Comparison of ENCODE assay signal across 19 cellular contexts in the genomic region with DNA sequence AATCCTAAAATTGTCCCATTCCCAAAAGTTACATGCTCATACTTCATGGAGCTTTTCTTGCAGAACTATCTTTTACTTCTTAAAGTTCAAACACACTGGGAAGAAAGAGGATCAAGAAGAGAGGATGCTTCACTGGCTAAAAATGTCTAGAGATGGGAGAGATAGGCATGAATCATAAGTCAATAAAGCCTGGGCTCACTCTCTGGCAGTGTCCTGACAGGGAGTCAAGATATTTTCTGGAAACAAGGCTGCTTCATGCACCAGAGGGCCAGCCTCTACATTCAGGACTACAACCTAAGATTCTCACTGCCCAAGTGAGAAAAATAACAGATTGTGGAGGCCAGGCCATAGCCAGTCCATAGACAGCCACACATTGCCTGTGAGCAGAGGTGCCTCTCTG.
DNase-seq lines count a peak whose midpoint lies in the region; ATAC-seq, FAIRE-seq and TF ChIP-seq lines count a peak whose summit lies in the region.
"Had no signal": no experiment of that assay in that cellular context is flagged by ENCODE, and none has a peak within 500 bp of the region (broad histone marks: within the 10 kb centered on the region; RNA-seq: fewer than 3 reads in every experiment).

No MANE protein-coding gene starts in this region.

- no peaks in the 10 kb centered on the region for H3K36me3 ChIP-seq in GM23248 (ENCODE audit: low read depth)
- H3K36me3 ChIP-seq in SK-N-SH (replicated peaks in 1 of 2; ENCODE audit: control insufficient read depth in 1 of 2, insufficient read depth in 2 of 2, low read length in 1 of 2), result no peaks in the 10 kb centered on the region
- no peaks in the 10 kb centered on the region for H3K36me3 ChIP-seq in BE2C
- H3K36me3 ChIP-seq: thoracic aorta had no signal

- H3K9ac ChIP-seq in GM23248, result no peak overlapping the region
- no peak overlapping the region; the same call in 1 of the 2 replicates for H3K9ac ChIP-seq in SK-N-SH

- no peaks in the 10 kb centered on the region for H4K20me1 ChIP-seq in GM23248 (ENCODE audit: insufficient read depth)
- H4K20me1 ChIP-seq in SK-N-SH (ENCODE audit: insufficient read depth), result no peaks in the 10 kb centered on the region

- H3K27me3 ChIP-seq in GM23248 (replicated peaks; ENCODE audit: insufficient read depth) (no peaks in the 10 kb centered on the region), SK-N-SH (ENCODE audit: insufficient read depth) (no peaks in the 10 kb centered on the region), BE2C (no peaks in the 10 kb centered on the region)

- TF ChIP-seq CTCF in SK-N-SH (IDR thresholded peaks at IDR 0.05) (no peak), fibroblast of pulmonary artery (IDR thresholded peaks at IDR 0.05; ENCODE audit: low read length, missing control alignments) (no peak), BE2C (IDR thresholded peaks at IDR 0.05; ENCODE audit: low read depth, low read length) (no peak)

- H2AFZ ChIP-seq in GM23248 (no peak overlapping the region), SK-N-SH (ENCODE audit: low read depth) (peak overlapping the region; percentile 32; the same call in 1 of the 2 replicates)

- H3K4me3 ChIP-seq in GM23248 (no peak overlapping the region), SK-N-SH (ENCODE audit: low read depth in 2 of 2, low read length in 1 of 2) (no peak overlapping the region), fibroblast of pulmonary artery (replicated peaks; ENCODE audit: low read depth, low read length) (no peak overlapping the region), BE2C (ENCODE audit: low read depth, low read length) (no peak overlapping the region)
- H3K4me3 ChIP-seq: thoracic aorta had no signal

- H3F3A ChIP-seq in GM23248 (ENCODE audit: insufficient read depth), result no peaks in the 10 kb centered on the region
- peaks cover 17% of the 10 kb centered on the region for H3F3A ChIP-seq in SK-N-SH (replicated peaks; ENCODE audit: insufficient read depth)

- POLR2A ChIA-PET in SK-N-SH (lab: Yijun Ruan, JAX), result no interaction called here

- no peak for ATAC-seq in HG02642 (IDR thresholded peaks at IDR 0.05; ENCODE audit: poor library complexity, unreplicated experiment)
- ATAC-seq: left colon, sciatic nerve had no signal

- CTCF ChIA-PET in SK-N-SH (lab: Yijun Ruan, JAX), result no interaction called here

- no peaks in the 10 kb centered on the region for H3K9me3 ChIP-seq in GM23248 (ENCODE audit: low read depth)
- H3K9me3 ChIP-seq in SK-N-SH, result no peaks in the 10 kb centered on the region
- H3K9me3 ChIP-seq in BE2C, result no peaks in the 10 kb centered on the region
- H3K9me3 ChIP-seq: thoracic aorta had no signal

- H3K79me2 ChIP-seq in GM23248 (ENCODE audit: insufficient read depth), result no peaks in the 10 kb centered on the region
- H3K79me2 ChIP-seq in SK-N-SH (ENCODE audit: insufficient read depth), result no peaks in the 10 kb centered on the region

- in situ Hi-C loops in GM23248 (cut with MboI), result no loop called here

- no peaks in the 10 kb centered on the region for H3K9me2 ChIP-seq in GM23248 (ENCODE audit: insufficient read depth)
- H3K9me2 ChIP-seq in SK-N-SH, result no peaks in the 10 kb centered on the region

- no peak for TF ChIP-seq RAD21 in SK-N-SH (IDR thresholded peaks at IDR 0.05; ENCODE audit: low read length)

- H3K4me1 ChIP-seq in GM23248 (ENCODE audit: insufficient read depth), result no peaks in the 10 kb centered on the region
- peaks cover 0 to 4% of the 10 kb centered on the region in 2 experiments for H3K4me1 ChIP-seq in SK-N-SH (ENCODE audit: control insufficient read depth in 1 of 2, insufficient read depth in 2 of 2, low read depth in 1 of 2, low read length in 1 of 2)
- no peaks in the 10 kb centered on the region for H3K4me1 ChIP-seq in BE2C

- TF ChIP-seq EP300 in SK-N-SH (IDR thresholded peaks at IDR 0.05; ENCODE audit: borderline replicate concordance in 1 of 2, low read depth in 1 of 2, low read length in 1 of 2), result peak in 1 of 2 experiments; percentile 94; a peak in 2 of 4 replicates

- DNase-seq in GM23248, result peak; percentile 43
- DNase-seq in SK-N-SH, result no peak
- DNase-seq in fibroblast of pulmonary artery (ENCODE audit: low read depth), result peak; percentile 21
- DNase-seq in urothelium cell line (ENCODE audit: low spot score), result peak; percentile 6
- no peak for DNase-seq in BE2C
- DNase-seq in HPDE6-E6E7 (ENCODE audit: extremely low spot score), result no peak
- DNase-seq: activated CD4-positive, alpha-beta memory T cell treated with anti-CD3 and anti-CD28 coated beads, Interleukin-2, amount 10 ng/mL, durations not matched to agents 7 days and 5 days; activated T-cell treated with anti-CD3 and anti-CD28 coated beads, Interleukin-2, amount 50 U/mL, for 48 hours; DMS79 treated with DMSO at 0.1 percent for 48 hours; hippocampal formation; KG1; left colon; NCI-H1417; NCI-H2171; NCI-H82; stimulated activated CD4-positive, alpha-beta T cell treated with anti-CD3 and anti-CD28 coated beads, Interleukin-4, amount 100 ng/mL, for 4 hours had no signal

- H3K4me2 ChIP-seq in GM23248 (ENCODE audit: unreplicated experiment) (no peak overlapping the region), SK-N-SH (peak overlapping the region; percentile 36; the same call in 1 of the 2 replicates)

- H3K27ac ChIP-seq in GM23248 (no peak overlapping the region), SK-N-SH (ENCODE audit: low read depth in 2 of 2, low read length in 1 of 2) (peak overlapping the region in 1 of 2 experiments; percentile 88; a peak in 3 of 4 replicates)
- H3K27ac ChIP-seq: thoracic aorta had no signal

- no peak for FAIRE-seq in urothelium cell line (lab: Jason Lieb, UNC)

TF ChIP-seq in SK-N-SH, 30 proteins besides CTCF, POLR2A, EP300 and RAD21 (continues in another document):
- TF ChIP-seq SIN3A (IDR thresholded peaks at IDR 0.05; ENCODE audit: borderline replicate concordance, low read depth, low read length) (peak; percentile 43; the same call in 1 of the 2 replicates), NRF1 (IDR thresholded peaks at IDR 0.05; ENCODE audit: low read depth, low read length) (no peak), FOSL2 (IDR thresholded peaks at IDR 0.05; ENCODE audit: borderline replicate concordance, low read depth) (peak; percentile 94), SMC3 (IDR thresholded peaks at IDR 0.05; ENCODE audit: low read depth, low read length) (no peak), MXI1 (IDR thresholded peaks at IDR 0.05; ENCODE audit: low read depth, low read length) (no peak), GATA2 (CRISPR knock-in tag; IDR thresholded peaks at IDR 0.05) (no peak), RFX5 (IDR thresholded peaks at IDR 0.05; ENCODE audit: low read length) (no peak), YY1 (IDR thresholded peaks at IDR 0.05; ENCODE audit: low read depth) (no peak), NFIC (IDR thresholded peaks at IDR 0.05; ENCODE audit: borderline replicate concordance) (peak; percentile 86), TAF1 (IDR thresholded peaks at IDR 0.05; ENCODE audit: borderline replicate concordance, low read depth, low read length) (no peak), CHD2 (IDR thresholded peaks at IDR 0.05; ENCODE audit: low read length, partially characterized antibody) (no peak)
- TF ChIP-seq, protein P1, sequence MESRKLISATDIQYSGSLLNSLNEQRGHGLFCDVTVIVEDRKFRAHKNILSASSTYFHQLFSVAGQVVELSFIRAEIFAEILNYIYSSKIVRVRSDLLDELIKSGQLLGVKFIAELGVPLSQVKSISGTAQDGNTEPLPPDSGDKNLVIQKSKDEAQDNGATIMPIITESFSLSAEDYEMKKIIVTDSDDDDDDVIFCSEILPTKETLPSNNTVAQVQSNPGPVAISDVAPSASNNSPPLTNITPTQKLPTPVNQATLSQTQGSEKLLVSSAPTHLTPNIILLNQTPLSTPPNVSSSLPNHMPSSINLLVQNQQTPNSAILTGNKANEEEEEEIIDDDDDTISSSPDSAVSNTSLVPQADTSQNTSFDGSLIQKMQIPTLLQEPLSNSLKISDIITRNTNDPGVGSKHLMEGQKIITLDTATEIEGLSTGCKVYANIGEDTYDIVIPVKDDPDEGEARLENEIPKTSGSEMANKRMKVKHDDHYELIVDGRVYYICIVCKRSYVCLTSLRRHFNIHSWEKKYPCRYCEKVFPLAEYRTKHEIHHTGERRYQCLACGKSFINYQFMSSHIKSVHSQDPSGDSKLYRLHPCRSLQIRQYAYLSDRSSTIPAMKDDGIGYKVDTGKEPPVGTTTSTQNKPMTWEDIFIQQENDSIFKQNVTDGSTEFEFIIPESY (IDR thresholded peaks at IDR 0.05; ENCODE audit: borderline replicate concordance, low read depth), result peak; percentile 66
- TF ChIP-seq, protein P2, sequence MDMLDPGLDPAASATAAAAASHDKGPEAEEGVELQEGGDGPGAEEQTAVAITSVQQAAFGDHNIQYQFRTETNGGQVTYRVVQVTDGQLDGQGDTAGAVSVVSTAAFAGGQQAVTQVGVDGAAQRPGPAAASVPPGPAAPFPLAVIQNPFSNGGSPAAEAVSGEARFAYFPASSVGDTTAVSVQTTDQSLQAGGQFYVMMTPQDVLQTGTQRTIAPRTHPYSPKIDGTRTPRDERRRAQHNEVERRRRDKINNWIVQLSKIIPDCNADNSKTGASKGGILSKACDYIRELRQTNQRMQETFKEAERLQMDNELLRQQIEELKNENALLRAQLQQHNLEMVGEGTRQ (IDR thresholded peaks at IDR 0.05; ENCODE audit: borderline replicate concordance, low read depth, low read length), result no peak
- TF ChIP-seq, protein P3, sequence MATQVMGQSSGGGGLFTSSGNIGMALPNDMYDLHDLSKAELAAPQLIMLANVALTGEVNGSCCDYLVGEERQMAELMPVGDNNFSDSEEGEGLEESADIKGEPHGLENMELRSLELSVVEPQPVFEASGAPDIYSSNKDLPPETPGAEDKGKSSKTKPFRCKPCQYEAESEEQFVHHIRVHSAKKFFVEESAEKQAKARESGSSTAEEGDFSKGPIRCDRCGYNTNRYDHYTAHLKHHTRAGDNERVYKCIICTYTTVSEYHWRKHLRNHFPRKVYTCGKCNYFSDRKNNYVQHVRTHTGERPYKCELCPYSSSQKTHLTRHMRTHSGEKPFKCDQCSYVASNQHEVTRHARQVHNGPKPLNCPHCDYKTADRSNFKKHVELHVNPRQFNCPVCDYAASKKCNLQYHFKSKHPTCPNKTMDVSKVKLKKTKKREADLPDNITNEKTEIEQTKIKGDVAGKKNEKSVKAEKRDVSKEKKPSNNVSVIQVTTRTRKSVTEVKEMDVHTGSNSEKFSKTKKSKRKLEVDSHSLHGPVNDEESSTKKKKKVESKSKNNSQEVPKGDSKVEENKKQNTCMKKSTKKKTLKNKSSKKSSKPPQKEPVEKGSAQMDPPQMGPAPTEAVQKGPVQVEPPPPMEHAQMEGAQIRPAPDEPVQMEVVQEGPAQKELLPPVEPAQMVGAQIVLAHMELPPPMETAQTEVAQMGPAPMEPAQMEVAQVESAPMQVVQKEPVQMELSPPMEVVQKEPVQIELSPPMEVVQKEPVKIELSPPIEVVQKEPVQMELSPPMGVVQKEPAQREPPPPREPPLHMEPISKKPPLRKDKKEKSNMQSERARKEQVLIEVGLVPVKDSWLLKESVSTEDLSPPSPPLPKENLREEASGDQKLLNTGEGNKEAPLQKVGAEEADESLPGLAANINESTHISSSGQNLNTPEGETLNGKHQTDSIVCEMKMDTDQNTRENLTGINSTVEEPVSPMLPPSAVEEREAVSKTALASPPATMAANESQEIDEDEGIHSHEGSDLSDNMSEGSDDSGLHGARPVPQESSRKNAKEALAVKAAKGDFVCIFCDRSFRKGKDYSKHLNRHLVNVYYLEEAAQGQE (IDR thresholded peaks at IDR 0.05; ENCODE audit: low read depth, low read length), result no peak

Comparison
In these comparisons a context has a peak if more than half of its experiments do, and no peak if none do; other contexts are left out.
1. DNase-seq: peak in GM23248 (single experiment), fibroblast of pulmonary artery (single experiment) and urothelium cell line (single experiment); none in SK-N-SH (single experiment), BE2C (single experiment) and HPDE6-E6E7 (single experiment).